ENCODE assay signal across 1 cellular context in the genomic region with DNA sequence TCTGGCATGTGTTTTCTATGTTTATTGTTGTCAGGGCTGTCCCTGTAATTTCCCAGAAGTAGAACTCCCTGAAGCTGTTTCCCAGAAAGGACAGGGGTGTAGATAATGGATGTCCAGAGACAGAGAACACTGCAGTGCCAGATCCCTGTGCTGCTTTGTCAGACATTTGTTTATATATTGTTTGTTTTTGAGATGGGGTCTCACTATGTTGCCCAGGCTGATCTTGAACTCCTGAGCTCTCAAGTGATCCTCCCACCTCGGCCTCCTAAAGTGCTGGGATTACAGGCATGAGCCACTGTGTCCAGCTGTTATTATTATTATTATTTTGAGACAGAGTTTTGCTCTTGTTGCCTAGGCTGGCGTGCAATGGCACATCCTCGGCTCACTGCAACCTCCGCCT.
TF ChIP-seq lines count a peak whose summit lies in the region.

No MANE protein-coding gene starts in this region.

TF ChIP-seq in K562, 482 proteins besides CTCF, POLR2A, EP300 and RAD21 (continued from another document):
- TF ChIP-seq, protein P1, sequence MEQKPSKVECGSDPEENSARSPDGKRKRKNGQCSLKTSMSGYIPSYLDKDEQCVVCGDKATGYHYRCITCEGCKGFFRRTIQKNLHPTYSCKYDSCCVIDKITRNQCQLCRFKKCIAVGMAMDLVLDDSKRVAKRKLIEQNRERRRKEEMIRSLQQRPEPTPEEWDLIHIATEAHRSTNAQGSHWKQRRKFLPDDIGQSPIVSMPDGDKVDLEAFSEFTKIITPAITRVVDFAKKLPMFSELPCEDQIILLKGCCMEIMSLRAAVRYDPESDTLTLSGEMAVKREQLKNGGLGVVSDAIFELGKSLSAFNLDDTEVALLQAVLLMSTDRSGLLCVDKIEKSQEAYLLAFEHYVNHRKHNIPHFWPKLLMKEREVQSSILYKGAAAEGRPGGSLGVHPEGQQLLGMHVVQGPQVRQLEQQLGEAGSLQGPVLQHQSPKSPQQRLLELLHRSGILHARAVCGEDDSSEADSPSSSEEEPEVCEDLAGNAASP (IDR thresholded peaks at IDR 0.05): no peak
- TF ChIP-seq FOXJ3 (CRISPR knock-in tag; IDR thresholded peaks at IDR 0.05): no peak
- TF ChIP-seq ZNF121 (CRISPR knock-in tag; conservative IDR thresholded peaks at IDR 0.05): peak; percentile 77
TF ChIP-seq in K562: peak in this region for 1.
